1 cellular context compared by ENCODE assay signal in the genomic region with DNA sequence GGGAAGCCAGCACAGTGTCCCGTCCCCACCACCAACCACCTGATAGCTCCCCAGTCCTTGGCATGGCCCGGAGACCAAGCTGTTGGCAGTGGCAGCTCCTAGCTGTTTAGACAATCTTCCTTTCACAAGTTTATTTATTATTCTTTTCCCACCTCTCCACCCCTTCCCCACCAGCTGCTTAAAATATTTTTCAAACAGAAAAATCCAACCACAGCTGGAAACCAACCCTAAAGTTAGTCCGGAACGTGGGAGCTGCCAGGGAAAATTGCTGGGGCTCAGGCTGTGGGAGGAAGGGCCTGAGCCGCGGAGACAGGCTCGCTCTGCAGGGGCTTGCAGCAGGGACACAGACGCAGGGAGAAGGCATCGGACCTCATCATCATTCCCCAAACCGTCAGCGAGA.
TF ChIP-seq lines count a peak whose summit lies in the region.

No MANE protein-coding gene starts in this region.

TF ChIP-seq in SK-N-SH treated with all-trans-retinoic acid at 6 μM for 48 hours, 23 proteins besides CTCF, POLR2A, EP300 and RAD21 (continued from another document):
- TF ChIP-seq, protein P1, sequence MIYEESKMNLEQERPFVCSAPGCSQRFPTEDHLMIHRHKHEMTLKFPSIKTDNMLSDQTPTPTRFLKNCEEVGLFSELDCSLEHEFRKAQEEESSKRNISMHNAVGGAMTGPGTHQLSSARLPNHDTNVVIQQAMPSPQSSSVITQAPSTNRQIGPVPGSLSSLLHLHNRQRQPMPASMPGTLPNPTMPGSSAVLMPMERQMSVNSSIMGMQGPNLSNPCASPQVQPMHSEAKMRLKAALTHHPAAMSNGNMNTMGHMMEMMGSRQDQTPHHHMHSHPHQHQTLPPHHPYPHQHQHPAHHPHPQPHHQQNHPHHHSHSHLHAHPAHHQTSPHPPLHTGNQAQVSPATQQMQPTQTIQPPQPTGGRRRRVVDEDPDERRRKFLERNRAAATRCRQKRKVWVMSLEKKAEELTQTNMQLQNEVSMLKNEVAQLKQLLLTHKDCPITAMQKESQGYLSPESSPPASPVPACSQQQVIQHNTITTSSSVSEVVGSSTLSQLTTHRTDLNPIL (CRISPR knock-in tag; IDR thresholded peaks at IDR 0.05; ENCODE audit: low read depth), result no peak
- TF ChIP-seq ISL1 (CRISPR knock-in tag; IDR thresholded peaks at IDR 0.05) (no peak), ESRRG (CRISPR knock-in tag; IDR thresholded peaks at IDR 0.05) (no peak), ZNF70 (CRISPR knock-in tag; IDR thresholded peaks at IDR 0.05) (no peak), PPARA (CRISPR knock-in tag; IDR thresholded peaks at IDR 0.05; ENCODE audit: borderline replicate concordance) (no peak), ZNF565 (CRISPR knock-in tag; conservative IDR thresholded peaks at IDR 0.05; ENCODE audit: low read depth) (no peak), RARB (CRISPR knock-in tag; IDR thresholded peaks at IDR 0.05) (no peak), TOX (CRISPR knock-in tag; IDR thresholded peaks at IDR 0.05; ENCODE audit: borderline replicate concordance) (no peak), ZFP3 (CRISPR knock-in tag; IDR thresholded peaks at IDR 0.05) (no peak)
- TF ChIP-seq, protein P2, sequence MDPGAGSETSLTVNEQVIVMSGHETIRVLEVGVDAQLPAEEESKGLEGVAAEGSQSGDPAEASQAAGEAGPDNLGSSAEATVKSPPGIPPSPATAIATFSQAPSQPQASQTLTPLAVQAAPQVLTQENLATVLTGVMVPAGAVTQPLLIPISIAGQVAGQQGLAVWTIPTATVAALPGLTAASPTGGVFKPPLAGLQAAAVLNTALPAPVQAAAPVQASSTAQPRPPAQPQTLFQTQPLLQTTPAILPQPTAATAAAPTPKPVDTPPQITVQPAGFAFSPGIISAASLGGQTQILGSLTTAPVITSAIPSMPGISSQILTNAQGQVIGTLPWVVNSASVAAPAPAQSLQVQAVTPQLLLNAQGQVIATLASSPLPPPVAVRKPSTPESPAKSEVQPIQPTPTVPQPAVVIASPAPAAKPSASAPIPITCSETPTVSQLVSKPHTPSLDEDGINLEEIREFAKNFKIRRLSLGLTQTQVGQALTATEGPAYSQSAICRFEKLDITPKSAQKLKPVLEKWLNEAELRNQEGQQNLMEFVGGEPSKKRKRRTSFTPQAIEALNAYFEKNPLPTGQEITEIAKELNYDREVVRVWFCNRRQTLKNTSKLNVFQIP (CRISPR knock-in tag; IDR thresholded peaks at IDR 0.05; ENCODE audit: borderline replicate concordance, low read depth), result no peak
